Comparison of ENCODE assay signal across 17 cellular contexts in genomic region chr11:12232160-12232559, GRCh38.
DNase-seq lines count a peak whose midpoint lies in the region; ATAC-seq and TF ChIP-seq lines count a peak whose summit lies in the region.
"Had no signal": no experiment of that assay in that cellular context is flagged by ENCODE, and none has a peak within 500 bp of the region (broad histone marks: within the 10 kb centered on the region; RNA-seq: fewer than 3 reads in every experiment).

No MANE protein-coding gene starts in this region.

- H3K36me3 ChIP-seq in testis (ENCODE audit: low read depth, missing control alignments) = no peaks in the 10 kb centered on the region

- H3K9me3 Mint-ChIP-seq in T-helper 1 cell treated with Interleukin-12 subunit alpha and Interleukin-12 subunit beta and Interleukin-4 antibody, amounts not matched to agents 30 μg/mL and 1 μg/mL, for 36 hours = no peaks in the 10 kb centered on the region
- H3K9me3 Mint-ChIP-seq in activated CD4-positive, alpha-beta memory T cell treated with anti-CD3 and anti-CD28 coated beads, Interleukin-2, amount 10 ng/mL, durations not matched to agents 7 days and 5 days = no peaks in the 10 kb centered on the region
- H3K9me3 Mint-ChIP-seq: CD4-positive, CD25-positive, alpha-beta regulatory T cell had no signal

- DNase-seq in T-helper 1 cell = no peak
- no peak for DNase-seq in activated CD4-positive, alpha-beta memory T cell treated with anti-CD3 and anti-CD28 coated beads, Interleukin-2, amount 10 ng/mL, durations not matched to agents 7 days and 5 days
- peak; percentile 65 for DNase-seq in fibroblast of mammary gland (ENCODE audit: low read depth)
- DNase-seq in testis = no peak
- no peak for DNase-seq in activated gamma-delta T cell treated with Interleukin-2 at 50 U/mL for 16 hours
- no peak for DNase-seq in DMS79 treated with DMSO at 0.1 percent for 48 hours (lab: John Stamatoyannopoulos, UW)
- DNase-seq: 8988T; activated T-cell treated with anti-CD3 and anti-CD28 coated beads for 4 hours; CD4-positive, CD25-positive, alpha-beta regulatory T cell; gastrocnemius medialis; KBM-7; left lung; NCI-H1105; NCI-H2171 had no signal

- no peak for TF ChIP-seq CTCF in fibroblast of mammary gland (conservative IDR thresholded peaks at IDR 0.05; ENCODE audit: control insufficient read depth, insufficient read depth, low read depth, low read length)
- TF ChIP-seq CTCF in testis (IDR thresholded peaks at IDR 0.05) = no peak

- WGBS in testis, 2 donors = 81 to 95% methylated on average over 1 of the region's 1 CpG

- ATAC-seq in HG02852 (IDR thresholded peaks at IDR 0.05; ENCODE audit: unreplicated experiment) = no peak
- ATAC-seq: gastrocnemius medialis, left lung had no signal

- H3K4me1 Mint-ChIP-seq in T-helper 1 cell treated with Interleukin-12 subunit alpha and Interleukin-12 subunit beta and Interleukin-4 antibody, amounts not matched to agents 30 μg/mL and 1 μg/mL, for 36 hours (ENCODE audit: low read depth) = peaks cover 43% of the 10 kb centered on the region
- peaks cover 44% of the 10 kb centered on the region for H3K4me1 Mint-ChIP-seq in activated CD4-positive, alpha-beta memory T cell treated with anti-CD3 and anti-CD28 coated beads, Interleukin-2, amount 10 ng/mL, durations not matched to agents 7 days and 5 days

- no peak overlapping the region for H3K4me3 Mint-ChIP-seq in T-helper 1 cell treated with Interleukin-12 subunit alpha and Interleukin-12 subunit beta and Interleukin-4 antibody, amounts not matched to agents 30 μg/mL and 1 μg/mL, for 36 hours
- no peak overlapping the region for H3K4me3 Mint-ChIP-seq in activated CD4-positive, alpha-beta memory T cell treated with anti-CD3 and anti-CD28 coated beads, Interleukin-2, amount 10 ng/mL, durations not matched to agents 7 days and 5 days
- H3K4me3 Mint-ChIP-seq: CD4-positive, CD25-positive, alpha-beta regulatory T cell had no signal

- CTCF ChIA-PET in activated CD4-positive, alpha-beta memory T cell treated with anti-CD3 and anti-CD28 coated beads, Interleukin-2, amount 10 ng/mL, durations not matched to agents 7 days and 5 days (lab: Charles Lee) = no interaction called here

- H3K36me3 Mint-ChIP-seq in T-helper 1 cell treated with Interleukin-12 subunit alpha and Interleukin-12 subunit beta and Interleukin-4 antibody, amounts not matched to agents 30 μg/mL and 1 μg/mL, for 36 hours (ENCODE audit: low read depth) = peaks cover 64% of the 10 kb centered on the region
- H3K36me3 Mint-ChIP-seq in activated CD4-positive, alpha-beta memory T cell treated with anti-CD3 and anti-CD28 coated beads, Interleukin-2, amount 10 ng/mL, durations not matched to agents 7 days and 5 days (ENCODE audit: low read depth) = peaks cover 86% of the 10 kb centered on the region

- H3K27me3 ChIP-seq in testis = no peaks in the 10 kb centered on the region
- H3K27me3 ChIP-seq: gastrocnemius medialis, left lung had no signal

- peak overlapping the region; percentile 15 for H3K27ac Mint-ChIP-seq in T-helper 1 cell treated with Interleukin-12 subunit alpha and Interleukin-12 subunit beta and Interleukin-4 antibody, amounts not matched to agents 30 μg/mL and 1 μg/mL, for 36 hours
- H3K27ac Mint-ChIP-seq in activated CD4-positive, alpha-beta memory T cell treated with anti-CD3 and anti-CD28 coated beads, Interleukin-2, amount 10 ng/mL, durations not matched to agents 7 days and 5 days = peak overlapping the region; percentile 32

- no peaks in the 10 kb centered on the region for H3K9me3 ChIP-seq in testis
- H3K9me3 ChIP-seq: gastrocnemius medialis, left lung had no signal

- H3K4me1 ChIP-seq in testis = peaks cover 68% of the 10 kb centered on the region

- TF ChIP-seq POLR2A in testis (IDR thresholded peaks at IDR 0.05) = no peak

- H3K4me3 ChIP-seq in fibroblast of mammary gland (ENCODE audit: control insufficient read depth, low read depth, low read length) (no peak overlapping the region), testis (no peak overlapping the region)
- H3K4me3 ChIP-seq: gastrocnemius medialis, left lung had no signal

- intact Hi-C loops in testis (cut with DNase I; ENCODE audit: low total_unique reads) = loop anchor here (10.0 kb wide), 1 partner anchor 117 kb away; the partner anchor contains the start of gene MICAL2

- H3K27ac ChIP-seq in testis = peak overlapping the region; percentile 89 to 93
- H3K27ac ChIP-seq: gastrocnemius medialis, HL-60, left lung had no signal

- POLR2A ChIA-PET in activated CD4-positive, alpha-beta memory T cell treated with anti-CD3 and anti-CD28 coated beads, Interleukin-2, amount 10 ng/mL, durations not matched to agents 7 days and 5 days (lab: Charles Lee) = interaction anchor here (5.2 kb wide), 1 partner anchor 8 kb away, joined by 61 read pairs; no protein-coding TSS in a partner anchor

- H3K27me3 Mint-ChIP-seq in T-helper 1 cell treated with Interleukin-12 subunit alpha and Interleukin-12 subunit beta and Interleukin-4 antibody, amounts not matched to agents 30 μg/mL and 1 μg/mL, for 36 hours (ENCODE audit: low read depth) = no peaks in the 10 kb centered on the region
- no peaks in the 10 kb centered on the region for H3K27me3 Mint-ChIP-seq in activated CD4-positive, alpha-beta memory T cell treated with anti-CD3 and anti-CD28 coated beads, Interleukin-2, amount 10 ng/mL, durations not matched to agents 7 days and 5 days
- H3K27me3 Mint-ChIP-seq: CD4-positive, CD25-positive, alpha-beta regulatory T cell had no signal
